Comparison of ENCODE assay signal across 20 cellular contexts in the genomic region with DNA sequence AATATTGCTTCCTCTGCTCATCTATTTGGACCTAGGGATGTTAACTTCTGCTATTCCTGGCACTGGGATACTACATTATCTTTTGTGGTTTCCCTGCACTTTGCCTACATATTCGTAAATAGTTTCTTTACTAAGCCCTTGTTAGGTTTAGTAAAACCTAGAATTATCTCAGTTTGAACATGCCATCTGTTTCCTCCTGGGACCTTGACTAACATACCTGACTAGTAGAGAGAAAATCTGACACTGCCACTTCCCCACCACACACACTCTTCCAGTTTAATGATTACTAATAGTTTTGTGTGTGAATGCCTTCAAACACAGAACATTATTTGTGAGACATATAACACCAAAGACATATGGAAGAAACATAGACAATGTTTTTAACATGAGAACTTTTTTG. TPM values are rescaled to one million over a fixed set of nuclear protein-coding genes. Genes with fewer than 3 reads are reported as not detected.
DNase-seq lines count a peak whose midpoint lies in the region; ATAC-seq, FAIRE-seq and TF ChIP-seq lines count a peak whose summit lies in the region.
"Had no signal": no experiment of that assay in that cellular context is flagged by ENCODE, and none has a peak within 500 bp of the region (broad histone marks: within the 10 kb centered on the region; RNA-seq: fewer than 3 reads in every experiment).

No MANE protein-coding gene starts in this region.

- SMC1A ChIA-PET in GM12878 (lab: Charles Lee; ENCODE audit: uncharacterized antibody, unreplicated experiment) = no interaction called here

- BruUV-seq in GM12878 (replicated peaks; lab: Mats Ljungman, UMichigan) = no TSS peak

- no peaks in the 10 kb centered on the region for H3K27me3 ChIP-seq in GM12878 (replicated peaks in 1 of 2; ENCODE audit: control insufficient read depth in 2 of 2, insufficient read depth in 2 of 2, low read length in 1 of 2)
- H3K27me3 ChIP-seq: BE2C had no signal

- TF ChIP-seq EP300 in GM12878 (IDR thresholded peaks at IDR 0.05; ENCODE audit: borderline replicate concordance in 1 of 2, control insufficient read depth in 1 of 2, low read depth in 2 of 2, low read length in 2 of 2) = no peak

- H3K4me1 ChIP-seq in HEK293 (ENCODE audit: control insufficient read depth, insufficient read depth, low read length) (no peaks in the 10 kb centered on the region), GM12878 (ENCODE audit: control insufficient read depth, insufficient read depth, low read length) (no peaks in the 10 kb centered on the region)
- H3K4me1 ChIP-seq: BE2C had no signal

- no peaks in the 10 kb centered on the region for H3K79me2 ChIP-seq in GM12878 (ENCODE audit: control insufficient read depth, insufficient read depth, low read length)

- intact Hi-C loops in GM12878 (cut with micrococcal nuclease; ENCODE audit: unreplicated experiment) = no loop called here

- CTCF ChIA-PET in HEK293 (lab: Yijun Ruan, JAX) (no interaction called here), GM12878 (lab: Yijun Ruan, JAX) (no interaction called here)

- no peak overlapping the region for H3K4me2 ChIP-seq in GM12878 (ENCODE audit: control insufficient read depth, insufficient read depth)

- TF ChIP-seq RAD21 in GM12878 (IDR thresholded peaks at IDR 0.05; ENCODE audit: insufficient read depth, low read depth, low read length) = no peak

- no peak overlapping the region for H3K9ac ChIP-seq in GM12878 (ENCODE audit: control insufficient read depth, insufficient read depth, low read length)

- TF ChIP-seq CTCF in HEK293 (tag by site-specific recombination; IDR thresholded peaks at IDR 0.05) (no peak), GM12878 (IDR thresholded peaks at IDR 0.05 in 2 of 3, conservative IDR thresholded peaks at IDR 0.05 in 1 of 3; ENCODE audit: control insufficient read depth in 2 of 3, extremely low read depth in 1 of 3, insufficient read depth in 1 of 3, low read depth in 3 of 3, low read length in 3 of 3) (no peak)

- DNase-seq in GM12878 (ENCODE audit: low read depth, low spot score) (no peak), GF-D8 (lab: John Stamatoyannopoulos, UW) (no peak), DMS53 (lab: John Stamatoyannopoulos, UW) (no peak), COLO829 (ENCODE audit: low spot score) (no peak)
- DNase-seq: BE2C, DND-41, GDM1, H7, NCI-H1436 treated with DMSO at 0.1 percent for 48 hours, NCI-H2107, NCI-H446, NCI-H82, SHP77 treated with DMSO at 0.1 percent for 48 hours had no signal

- no peak for TF ChIP-seq POLR2A in GM12878 (IDR thresholded peaks at IDR 0.05; ENCODE audit: low read depth, low read length)

- ATAC-seq in GM19438 (IDR thresholded peaks at IDR 0.05; ENCODE audit: low read depth, unreplicated experiment) (peak; percentile 64), HG03196 (IDR thresholded peaks at IDR 0.05; ENCODE audit: unreplicated experiment) (peak; percentile 79), GM12878 (no peak)
- ATAC-seq: K562 had no signal

- no peak overlapping the region for H2AFZ ChIP-seq in GM12878 (ENCODE audit: control insufficient read depth, low read depth, low read length)

- RAD21 ChIA-PET in GM12878 (lab: Charles Lee; ENCODE audit: unreplicated experiment) = no interaction called here

- in situ Hi-C loops in GM12878 (cut with MboI) = no loop called here

- no peaks in the 10 kb centered on the region for H4K20me1 ChIP-seq in GM12878 (ENCODE audit: control insufficient read depth, insufficient read depth)

- 0% methylated on average over 1 of the region's 1 CpG for WGBS in GM12878 (ENCODE audit: insufficient coverage, insufficient replicate concordance, low lambda C conversion rate, missing lambda C conversion rate)

- FAIRE-seq in GM12878 (lab: Jason Lieb, UNC) = peak; percentile 23
- FAIRE-seq: D721Med, K562, RCC 7860 had no signal

- H3K4me3 ChIP-seq in HEK293 (ENCODE audit: low read depth, low read length) (no peak overlapping the region), GM12878 (no peak overlapping the region)
- H3K4me3 ChIP-seq: K562 had no signal

- H3K9me3 ChIP-seq in HEK293 (ENCODE audit: control insufficient read depth, insufficient read depth, low read depth, low read length) = no peaks in the 10 kb centered on the region
- H3K9me3 ChIP-seq in GM12878 (replicated peaks; ENCODE audit: control insufficient read depth, insufficient read depth, low read length) = no peaks in the 10 kb centered on the region
- H3K9me3 ChIP-seq: BE2C had no signal

- POLR2A ChIA-PET in HEK293 (lab: Yijun Ruan, JAX) (no interaction called here), GM12878 (lab: Charles Lee) (no interaction called here)

- H3K36me3 ChIP-seq in HEK293 (ENCODE audit: control insufficient read depth in 2 of 2, insufficient read depth in 1 of 2, low read length in 2 of 2) (no peaks in the 10 kb centered on the region), GM12878 (ENCODE audit: control insufficient read depth in 2 of 2, insufficient read depth in 2 of 2, low read length in 1 of 2) (no peaks in the 10 kb centered on the region)
- H3K36me3 ChIP-seq: BE2C had no signal

- no peak overlapping the region for H3K27ac ChIP-seq in HEK293 (ENCODE audit: extremely low read depth, low read depth, low read length)
- no peak overlapping the region for H3K27ac ChIP-seq in GM12878 (ENCODE audit: control insufficient read depth, insufficient read depth)

TF ChIP-seq in HEK293, 187 proteins besides CTCF, POLR2A, EP300 and RAD21:
- TF ChIP-seq SP7 (tag by site-specific recombination; IDR thresholded peaks at IDR 0.05) (peak; percentile 72), ZNF544 (tag by site-specific recombination; IDR thresholded peaks at IDR 0.05) (no peak), ZNF394 (tag by site-specific recombination; IDR thresholded peaks at IDR 0.05; ENCODE audit: borderline replicate concordance) (no peak), KLF16 (tag by site-specific recombination; IDR thresholded peaks at IDR 0.05) (no peak)

TF ChIP-seq in GM12878, 131 proteins besides CTCF, POLR2A, EP300 and RAD21:
- TF ChIP-seq, protein P1, sequence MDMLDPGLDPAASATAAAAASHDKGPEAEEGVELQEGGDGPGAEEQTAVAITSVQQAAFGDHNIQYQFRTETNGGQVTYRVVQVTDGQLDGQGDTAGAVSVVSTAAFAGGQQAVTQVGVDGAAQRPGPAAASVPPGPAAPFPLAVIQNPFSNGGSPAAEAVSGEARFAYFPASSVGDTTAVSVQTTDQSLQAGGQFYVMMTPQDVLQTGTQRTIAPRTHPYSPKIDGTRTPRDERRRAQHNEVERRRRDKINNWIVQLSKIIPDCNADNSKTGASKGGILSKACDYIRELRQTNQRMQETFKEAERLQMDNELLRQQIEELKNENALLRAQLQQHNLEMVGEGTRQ (IDR thresholded peaks at IDR 0.05; ENCODE audit: borderline replicate concordance, low read depth, low read length) = no peak
- TF ChIP-seq HDAC2 (IDR thresholded peaks at IDR 0.05) (no peak), MYB (IDR thresholded peaks at IDR 0.05; ENCODE audit: borderline replicate concordance, low read depth, low read length) (no peak)

RNA-seq across cellular contexts. Expression of a gene that starts 28.2 kb away (rescaled TPM):
- 0.37 TPM in 1 of 2 replicates, not detected in the other for total RNA-seq in GM12878 (2013; cell fraction: nucleolus; rRNA removed)
- total RNA-seq in GM12878 (2014; rRNA removed) = not detected in 2 replicates
- not detected in 2 replicates for total RNA-seq in GM12878 (2014; rRNA removed; fragmentation: Illumina TruSeq; extraction: Trizol)
- 0.08 and 0.13 TPM in 2 replicates for total RNA-seq in GM12878 (2021)
- not detected for polyA plus RNA-seq in GM12878 (2011; ENCODE audit: low read depth)
- 0.06 TPM in 1 of 2 replicates, not detected in the other for polyA plus RNA-seq in GM12878 (2011; rRNA removed)
- polyA plus RNA-seq in GM12878 (2011; cell fraction: cytosol; rRNA removed) = 0.05 TPM in 1 of 2 replicates, not detected in the other
- polyA plus RNA-seq in GM12878 (2011; cell fraction: nucleus; rRNA removed) = 0.04 and 0.10 TPM in 2 replicates
- not detected in 2 replicates for polyA plus RNA-seq in GM12878 (2012)
- not detected in 2 replicates for polyA plus RNA-seq in GM12878 (2014; fragmentation: Illumina TruSeq; extraction: Trizol)
- polyA plus RNA-seq in GM12878 (2014; fragmentation: Nextera tagmentation; extraction: Ambion mirVana) = not detected
- polyA plus RNA-seq in GM12878 (2014; rRNA removed) = 0.10 TPM in 1 of 2 replicates, not detected in the other
- under 1 TPM; 0.06 to 0.07 TPM for polyA plus RNA-seq in GM12878 (2016; fragmentation: Nextera tagmentation; extraction: Ambion mirVana)
- not detected in 2 replicates for polyA minus RNA-seq in GM12878 (2011; rRNA and poly(A)+ RNA removed)
- polyA minus RNA-seq in GM12878 (2011; cell fraction: cytosol; rRNA and poly(A)+ RNA removed) = not detected in 2 replicates
- not detected in 2 replicates for polyA minus RNA-seq in GM12878 (2011; cell fraction: nucleus; rRNA and poly(A)+ RNA removed)
- total RNA-seq: CD4-positive, alpha-beta memory T cell had no signal
- polyA plus RNA-seq: CD4-positive, alpha-beta memory T cell; K562 had no signal
